Comparison of ENCODE assay signal across 14 cellular contexts in the genomic region with DNA sequence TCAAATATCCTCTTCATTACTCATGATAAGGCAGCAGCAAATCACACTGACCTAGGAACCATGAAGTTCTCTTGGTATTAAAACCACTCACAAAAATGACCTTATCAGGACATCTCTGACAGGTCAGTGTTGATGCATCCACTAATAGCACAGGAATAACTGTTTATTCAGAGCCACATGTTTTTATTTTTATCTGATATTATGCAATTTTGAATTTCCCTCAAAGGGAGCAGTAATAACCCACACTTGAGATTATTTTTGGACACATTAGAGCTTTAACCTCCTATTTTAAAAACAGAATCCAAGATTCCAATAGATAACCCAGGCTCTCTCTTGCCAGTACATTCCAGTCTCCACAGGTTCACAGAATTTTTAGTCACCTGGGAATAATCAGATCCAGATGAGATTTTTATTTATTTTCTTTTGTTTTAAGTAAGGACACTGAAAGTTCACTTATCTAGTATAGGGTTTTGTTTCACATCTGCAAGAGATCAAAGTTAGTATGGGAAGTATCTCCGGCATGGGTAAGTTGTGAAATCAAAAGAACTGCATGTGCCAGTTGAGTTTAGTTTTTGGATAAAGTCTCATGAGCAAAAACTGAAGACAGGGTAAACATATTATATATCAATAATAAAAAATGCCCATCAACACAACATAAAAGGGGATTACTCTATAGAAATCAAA. TPM values are rescaled to one million over a fixed set of nuclear protein-coding genes. Genes with fewer than 3 reads are reported as not detected.
DNase-seq lines count a peak whose midpoint lies in the region; TF ChIP-seq lines count a peak whose summit lies in the region.
"Had no signal": no experiment of that assay in that cellular context is flagged by ENCODE, and none has a peak within 500 bp of the region (broad histone marks: within the 10 kb centered on the region; RNA-seq: fewer than 3 reads in every experiment).

No MANE protein-coding gene starts in this region.

- TF ChIP-seq RAD21 in SK-N-SH (IDR thresholded peaks at IDR 0.05; ENCODE audit: low read length), result no peak

- CTCF ChIA-PET in SK-N-SH (lab: Yijun Ruan, JAX), result no interaction called here

- WGBS in SK-N-SH (ENCODE audit: low lambda C conversion rate), result 38% methylated on average over 1 of the region's 1 CpG
- 32% methylated on average over 1 of the region's 1 CpG for WGBS in smooth muscle cell (ENCODE audit: low lambda C conversion rate)

- no peaks in the 10 kb centered on the region for H4K20me1 ChIP-seq in SK-N-SH (ENCODE audit: insufficient read depth)
- H4K20me1 ChIP-seq in smooth muscle cell (ENCODE audit: low read depth), result no peaks in the 10 kb centered on the region

- 0 out of 4 replicates have a peak overlapping the region, but pooled peaks of 1 of the 2 experiments have one; percentile 9 for H3K27ac ChIP-seq in SK-N-SH (ENCODE audit: low read depth in 2 of 2, low read length in 1 of 2)
- no peak overlapping the region for H3K27ac ChIP-seq in smooth muscle cell (ENCODE audit: low read depth)

- H3K4me2 ChIP-seq in SK-N-SH (no peak overlapping the region), smooth muscle cell (peak overlapping the region; percentile 6)

- H3K4me1 ChIP-seq in SK-N-SH (ENCODE audit: control insufficient read depth in 1 of 2, insufficient read depth in 2 of 2, low read depth in 1 of 2, low read length in 1 of 2) (peaks cover 4 to 23% of the 10 kb centered on the region in 2 experiments; a peak in 2 of 4 replicates), smooth muscle cell (ENCODE audit: low read depth) (peaks cover 3% of the 10 kb centered on the region), BE2C (peaks cover 19% of the 10 kb centered on the region)

- no peak overlapping the region for H3K4me3 ChIP-seq in SK-N-SH (ENCODE audit: low read depth in 2 of 2, low read length in 1 of 2)
- H3K4me3 ChIP-seq in fibroblast of villous mesenchyme (ENCODE audit: low read depth, low read length), result no peak overlapping the region
- H3K4me3 ChIP-seq in smooth muscle cell, result no peak overlapping the region
- no peak overlapping the region for H3K4me3 ChIP-seq in BE2C (ENCODE audit: low read depth, low read length)
- H3K4me3 ChIP-seq: skin epidermis had no signal

- H3K9ac ChIP-seq in SK-N-SH, result no peak overlapping the region
- H3K9ac ChIP-seq in smooth muscle cell (ENCODE audit: low read depth), result no peak overlapping the region

- POLR2A ChIA-PET in SK-N-SH (lab: Yijun Ruan, JAX), result no interaction called here

- no peaks in the 10 kb centered on the region for H3K36me3 ChIP-seq in SK-N-SH (replicated peaks in 1 of 2; ENCODE audit: control insufficient read depth in 1 of 2, insufficient read depth in 2 of 2, low read length in 1 of 2)
- no peaks in the 10 kb centered on the region for H3K36me3 ChIP-seq in smooth muscle cell (ENCODE audit: low read depth)
- no peaks in the 10 kb centered on the region for H3K36me3 ChIP-seq in BE2C

- peak; percentile 19 to 86; a peak in 3 of 4 replicates for TF ChIP-seq EP300 in SK-N-SH (IDR thresholded peaks at IDR 0.05; ENCODE audit: borderline replicate concordance in 1 of 2, low read depth in 1 of 2, low read length in 1 of 2)

- H3K9me3 ChIP-seq in SK-N-SH (no peaks in the 10 kb centered on the region), smooth muscle cell (replicated peaks; ENCODE audit: low read depth) (no peaks in the 10 kb centered on the region), BE2C (no peaks in the 10 kb centered on the region)

- H3F3A ChIP-seq in SK-N-SH (replicated peaks; ENCODE audit: insufficient read depth) (peaks cover 23% of the 10 kb centered on the region), smooth muscle cell (ENCODE audit: low read depth) (no peaks in the 10 kb centered on the region)

- DNase-seq in GM04503 (ENCODE audit: low read depth) (peak; percentile 64), SK-N-SH (peak; percentile 27), fibroblast of villous mesenchyme (ENCODE audit: low read depth) (peak; percentile 92), smooth muscle cell (lab: John Stamatoyannopoulos, UW; ENCODE audit: unreplicated experiment) (no peak), BE2C (no peak), NCI-H2227 (lab: John Stamatoyannopoulos, UW; ENCODE audit: unreplicated experiment) (no peak), NCI-H1417 treated with DMSO at 0.1 percent for 48 hours (lab: John Stamatoyannopoulos, UW) (no peak)
- DNase-seq in activated T-cell treated with anti-CD3 and anti-CD28 coated beads, Interleukin-2, amount 50 U/mL, for 1 hour, result no peak
- DNase-seq: activated CD8-positive, alpha-beta T cell treated with anti-CD3 and anti-CD28 coated beads, Interleukin-2, amount 10 ng/mL, durations not matched to agents 7 days and 5 days; cortex of kidney; NCI-H345; substantia nigra had no signal

- H3K27me3 ChIP-seq in SK-N-SH (ENCODE audit: insufficient read depth) (no peaks in the 10 kb centered on the region), smooth muscle cell (ENCODE audit: low read depth) (no peaks in the 10 kb centered on the region), BE2C (no peaks in the 10 kb centered on the region)

- TF ChIP-seq CTCF in SK-N-SH (IDR thresholded peaks at IDR 0.05), result no peak
- no peak for TF ChIP-seq CTCF in fibroblast of villous mesenchyme (IDR thresholded peaks at IDR 0.05; ENCODE audit: insufficient read depth, low read depth, low read length)
- TF ChIP-seq CTCF in smooth muscle cell (IDR thresholded peaks at IDR 0.05; ENCODE audit: borderline replicate concordance, insufficient read depth, poor library complexity, severe bottlenecking), result no peak
- no peak for TF ChIP-seq CTCF in BE2C (IDR thresholded peaks at IDR 0.05; ENCODE audit: low read depth, low read length)

- 0 out of 2 replicates have a peak overlapping the region, but pooled peaks have one; percentile 10 for H2AFZ ChIP-seq in SK-N-SH (ENCODE audit: low read depth)
- no peak overlapping the region for H2AFZ ChIP-seq in smooth muscle cell (ENCODE audit: low read depth)

- H3K9me2 ChIP-seq in SK-N-SH, result no peaks in the 10 kb centered on the region

- H3K79me2 ChIP-seq in SK-N-SH (ENCODE audit: insufficient read depth), result no peaks in the 10 kb centered on the region
- H3K79me2 ChIP-seq in smooth muscle cell (ENCODE audit: low read depth), result no peaks in the 10 kb centered on the region

TF ChIP-seq in SK-N-SH, 30 proteins besides CTCF, POLR2A, EP300 and RAD21 (continues in another document):
- TF ChIP-seq FOXJ3 (CRISPR knock-in tag; IDR thresholded peaks at IDR 0.05) (no peak), RFX5 (IDR thresholded peaks at IDR 0.05; ENCODE audit: low read length) (no peak), RCOR1 (IDR thresholded peaks at IDR 0.05; ENCODE audit: low read length) (no peak), YY1 (IDR thresholded peaks at IDR 0.05; ENCODE audit: low read depth) (no peak), NRF1 (IDR thresholded peaks at IDR 0.05; ENCODE audit: low read depth, low read length) (no peak), TCF12 (IDR thresholded peaks at IDR 0.05) (peak; percentile 90), FOXM1 (IDR thresholded peaks at IDR 0.05; ENCODE audit: low read depth) (no peak), GABPA (IDR thresholded peaks at IDR 0.05; ENCODE audit: low read depth) (no peak)
- TF ChIP-seq, protein P1, sequence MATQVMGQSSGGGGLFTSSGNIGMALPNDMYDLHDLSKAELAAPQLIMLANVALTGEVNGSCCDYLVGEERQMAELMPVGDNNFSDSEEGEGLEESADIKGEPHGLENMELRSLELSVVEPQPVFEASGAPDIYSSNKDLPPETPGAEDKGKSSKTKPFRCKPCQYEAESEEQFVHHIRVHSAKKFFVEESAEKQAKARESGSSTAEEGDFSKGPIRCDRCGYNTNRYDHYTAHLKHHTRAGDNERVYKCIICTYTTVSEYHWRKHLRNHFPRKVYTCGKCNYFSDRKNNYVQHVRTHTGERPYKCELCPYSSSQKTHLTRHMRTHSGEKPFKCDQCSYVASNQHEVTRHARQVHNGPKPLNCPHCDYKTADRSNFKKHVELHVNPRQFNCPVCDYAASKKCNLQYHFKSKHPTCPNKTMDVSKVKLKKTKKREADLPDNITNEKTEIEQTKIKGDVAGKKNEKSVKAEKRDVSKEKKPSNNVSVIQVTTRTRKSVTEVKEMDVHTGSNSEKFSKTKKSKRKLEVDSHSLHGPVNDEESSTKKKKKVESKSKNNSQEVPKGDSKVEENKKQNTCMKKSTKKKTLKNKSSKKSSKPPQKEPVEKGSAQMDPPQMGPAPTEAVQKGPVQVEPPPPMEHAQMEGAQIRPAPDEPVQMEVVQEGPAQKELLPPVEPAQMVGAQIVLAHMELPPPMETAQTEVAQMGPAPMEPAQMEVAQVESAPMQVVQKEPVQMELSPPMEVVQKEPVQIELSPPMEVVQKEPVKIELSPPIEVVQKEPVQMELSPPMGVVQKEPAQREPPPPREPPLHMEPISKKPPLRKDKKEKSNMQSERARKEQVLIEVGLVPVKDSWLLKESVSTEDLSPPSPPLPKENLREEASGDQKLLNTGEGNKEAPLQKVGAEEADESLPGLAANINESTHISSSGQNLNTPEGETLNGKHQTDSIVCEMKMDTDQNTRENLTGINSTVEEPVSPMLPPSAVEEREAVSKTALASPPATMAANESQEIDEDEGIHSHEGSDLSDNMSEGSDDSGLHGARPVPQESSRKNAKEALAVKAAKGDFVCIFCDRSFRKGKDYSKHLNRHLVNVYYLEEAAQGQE (IDR thresholded peaks at IDR 0.05; ENCODE audit: low read depth, low read length), result no peak
- TF ChIP-seq, protein P2, sequence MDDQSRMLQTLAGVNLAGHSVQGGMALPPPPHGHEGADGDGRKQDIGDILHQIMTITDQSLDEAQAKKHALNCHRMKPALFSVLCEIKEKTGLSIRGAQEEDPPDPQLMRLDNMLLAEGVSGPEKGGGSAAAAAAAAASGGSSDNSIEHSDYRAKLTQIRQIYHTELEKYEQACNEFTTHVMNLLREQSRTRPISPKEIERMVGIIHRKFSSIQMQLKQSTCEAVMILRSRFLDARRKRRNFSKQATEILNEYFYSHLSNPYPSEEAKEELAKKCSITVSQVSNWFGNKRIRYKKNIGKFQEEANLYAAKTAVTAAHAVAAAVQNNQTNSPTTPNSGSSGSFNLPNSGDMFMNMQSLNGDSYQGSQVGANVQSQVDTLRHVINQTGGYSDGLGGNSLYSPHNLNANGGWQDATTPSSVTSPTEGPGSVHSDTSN (IDR thresholded peaks at IDR 0.05), result peak; percentile 88

RNA-seq across cellular contexts. Expression of a gene that starts 36.3 kb away (rescaled TPM):
- polyA plus RNA-seq in SK-N-SH (2012; rRNA removed), result 0.26 and 0.62 TPM in 2 replicates
- 0.68 TPM in 2 replicates for polyA plus RNA-seq in SK-N-SH (2012; cell fraction: cytosol; rRNA removed)
- 0.67 and 1.2 TPM in 2 replicates for polyA plus RNA-seq in SK-N-SH (2012; cell fraction: nucleus; rRNA removed)
- 0.32 and 0.43 TPM in 2 replicates for total RNA-seq in fibroblast of villous mesenchyme
- not detected in 2 replicates for total RNA-seq in smooth muscle cell
- 0.26 TPM in 1 of 2 replicates, not detected in the other for polyA plus RNA-seq in smooth muscle cell
- 0.34 TPM for polyA plus RNA-seq in BE2C (2012; ENCODE audit: insufficient read depth, insufficient read length, low read depth)
- total RNA-seq: activated CD8-positive, alpha-beta T cell treated with anti-CD3 and anti-CD28 coated beads, Interleukin-2, amount 10 ng/mL, durations not matched to agents 7 days and 5 days; neural crest cell had no signal

Comparison
In these comparisons a context has a peak if more than half of its experiments do, and no peak if none do; other contexts are left out.
1. DNase-seq: peak in GM04503 (single experiment), SK-N-SH (single experiment) and fibroblast of villous mesenchyme (single experiment); none in smooth muscle cell (single experiment), BE2C (single experiment), activated T-cell treated with anti-CD3 and anti-CD28 coated beads, Interleukin-2, amount 50 U/mL, for 1 hour (single experiment), NCI-H2227 (single experiment) and NCI-H1417 treated with DMSO at 0.1 percent for 48 hours (single experiment).